ENCODE assay signal across 13 cellular contexts in the genomic region with DNA sequence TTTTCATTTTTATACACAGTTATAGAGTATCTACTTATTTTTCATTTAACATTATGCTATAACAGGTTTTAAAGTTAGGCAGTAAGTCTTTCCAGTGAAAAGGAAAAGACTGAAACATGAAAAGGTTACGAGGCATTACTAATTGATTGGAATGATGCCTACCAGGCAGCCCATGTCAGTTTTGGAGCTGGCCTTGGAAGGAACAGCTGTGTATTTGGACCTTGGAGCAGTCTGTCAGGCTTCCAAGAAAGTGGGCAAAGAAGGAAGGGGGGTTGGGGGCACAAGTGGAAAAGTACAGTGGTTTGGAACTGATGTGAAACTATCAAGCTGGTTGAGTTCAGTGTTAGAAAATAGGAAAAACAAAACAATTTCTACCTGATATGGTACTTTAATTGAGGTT. TPM values are rescaled to one million over a fixed set of nuclear protein-coding genes. Genes with fewer than 3 reads are reported as not detected.
DNase-seq lines count a peak whose midpoint lies in the region; ATAC-seq and TF ChIP-seq lines count a peak whose summit lies in the region.
"Had no signal": no experiment of that assay in that cellular context is flagged by ENCODE, and none has a peak within 500 bp of the region (broad histone marks: within the 10 kb centered on the region; RNA-seq: fewer than 3 reads in every experiment).

No MANE protein-coding gene starts in this region.

- no peak overlapping the region for H3K9ac ChIP-seq in trophoblast cell (ENCODE audit: low read length)

- H3K4ac ChIP-seq in trophoblast cell (ENCODE audit: low read depth, low read length), result no peak overlapping the region

- no peak overlapping the region for H2BK120ac ChIP-seq in trophoblast cell (ENCODE audit: insufficient read depth, low read length, poor library complexity)

- peak overlapping the region in 1 of 10 donors; percentile 45 for H3K27ac ChIP-seq in heart right ventricle
- H3K27ac ChIP-seq in psoas muscle, result peak overlapping the region; percentile 68
- H3K27ac ChIP-seq in trophoblast cell (ENCODE audit: low read depth, low read length), result no peak overlapping the region

- H3K27me3 ChIP-seq in heart right ventricle (no peaks in the 10 kb centered on the region), psoas muscle (ENCODE audit: insufficient read depth in 3 of 3, low read length in 2 of 3) (no peaks in the 10 kb centered on the region), trophoblast cell (ENCODE audit: insufficient read depth, low read length) (no peaks in the 10 kb centered on the region)

- peaks cover 0 to 3% (median 0%) of the 10 kb centered on the region in 11 donors for H3K9me3 ChIP-seq in heart right ventricle
- H3K9me3 ChIP-seq in psoas muscle, result no peaks in the 10 kb centered on the region
- H3K9me3 ChIP-seq in trophoblast cell (ENCODE audit: insufficient read depth, low read depth, low read length), result peaks cover 1% of the 10 kb centered on the region

- no peak overlapping the region for H3K14ac ChIP-seq in trophoblast cell (ENCODE audit: low read length)

- no peak overlapping the region for H3K4me2 ChIP-seq in trophoblast cell (ENCODE audit: low read length)

- H3K36me3 ChIP-seq in heart right ventricle (no peaks in the 10 kb centered on the region), psoas muscle (ENCODE audit: insufficient read depth in 1 of 2, low read depth in 1 of 2) (no peaks in the 10 kb centered on the region), trophoblast cell (ENCODE audit: control insufficient read depth in 1 of 2, insufficient read depth in 2 of 2, low read length in 2 of 2) (no peaks in the 10 kb centered on the region)

- no peak overlapping the region for H3K23ac ChIP-seq in trophoblast cell (ENCODE audit: low read length)

- ATAC-seq in heart right ventricle (peak in 7 of 8 donors; percentile 64 to 94 (median 84)), psoas muscle (peak; percentile 90 to 95 (median 92))
- ATAC-seq: K562, Panc1 had no signal

- H2AFZ ChIP-seq in trophoblast cell (ENCODE audit: insufficient read depth, low read length, poor library complexity), result no peak overlapping the region

- peak; percentile 13 for DNase-seq in DMS79 treated with DMSO at 0.1 percent for 48 hours (lab: John Stamatoyannopoulos, UW)
- peak; percentile 90 for DNase-seq in NCI-H446 treated with DMSO at 0.1 percent for 48 hours (lab: John Stamatoyannopoulos, UW)
- peak in 1 of 2 donors; percentile 54 for DNase-seq in heart right ventricle
- DNase-seq in psoas muscle, result peak; percentile 39 to 68
- no peak for DNase-seq in NCI-H1092 (lab: John Stamatoyannopoulos, UW)
- no peak for DNase-seq in NCI-H187 treated with DMSO at 0.1 percent for 48 hours (lab: John Stamatoyannopoulos, UW)
- DNase-seq in trophoblast cell, result no peak
- no peak for DNase-seq in NCI-H2029 treated with DMSO at 0.1 percent for 48 hours (lab: John Stamatoyannopoulos, UW)
- DNase-seq: activated T-cell treated with anti-CD3 and anti-CD28 coated beads, Interleukin-2, amount 50 U/mL, for 48 hours; NCI-H1417; NCI-H526 had no signal

- no peak overlapping the region for H4K8ac ChIP-seq in trophoblast cell (ENCODE audit: low read depth, low read length)

- intact Hi-C loops in heart right ventricle (cut with DNase I) (no loop called here), psoas muscle (cut with DNase I) (loop anchor here in 1 of 2 donors (5.0 kb wide), 1 partner anchor 42 kb away; a partner anchor contains a TSS)

- no peak overlapping the region for H2BK12ac ChIP-seq in trophoblast cell (ENCODE audit: low read length)

- H3K4me1 ChIP-seq in heart right ventricle, result peaks cover 0 to 15% (median 6%) of the 10 kb centered on the region in 9 donors
- H3K4me1 ChIP-seq in psoas muscle, result peaks cover 76% of the 10 kb centered on the region
- H3K4me1 ChIP-seq in trophoblast cell (ENCODE audit: control insufficient read depth in 1 of 2, insufficient read depth in 2 of 2, low read length in 2 of 2), result no peaks in the 10 kb centered on the region

- no peak overlapping the region for H3K4me3 ChIP-seq in heart right ventricle
- H3K4me3 ChIP-seq in psoas muscle, result peak overlapping the region; percentile 3
- H3K4me3 ChIP-seq in trophoblast cell (ENCODE audit: low read depth, low read length), result no peak overlapping the region
- H3K4me3 ChIP-seq: K562 had no signal

- no peaks in the 10 kb centered on the region for H3K79me2 ChIP-seq in trophoblast cell (ENCODE audit: control insufficient read depth, insufficient read depth, low read length, poor library complexity)

- no peak overlapping the region for H4K12ac ChIP-seq in trophoblast cell (ENCODE audit: low read depth, low read length)

- no peak overlapping the region for H3K18ac ChIP-seq in trophoblast cell (ENCODE audit: low read length)

- TF ChIP-seq CTCF in heart right ventricle (IDR thresholded peaks at IDR 0.05) (no peak), psoas muscle (IDR thresholded peaks at IDR 0.05) (no peak)

- WGBS in heart right ventricle, 2 donors, result 24 to 29% methylated on average over 1 of the region's 1 CpG
- WGBS in psoas muscle, 3 donors, result 22 to 32% (median 24%) methylated on average over 1 of the region's 1 CpG
- WGBS in trophoblast cell (ENCODE audit: extremely low coverage, insufficient coverage, insufficient read length), result no CpG with 5 or more reads among the region's 1 CpG

- no peak overlapping the region for H4K91ac ChIP-seq in trophoblast cell (ENCODE audit: low read depth, low read length)

- H3K79me1 ChIP-seq in trophoblast cell (ENCODE audit: low read length), result no peaks in the 10 kb centered on the region

- no peak overlapping the region for H2AK5ac ChIP-seq in trophoblast cell (ENCODE audit: low read length)

- H2BK5ac ChIP-seq in trophoblast cell (ENCODE audit: low read depth, low read length, poor library complexity), result no peak overlapping the region

RNA-seq across cellular contexts. Expression of a gene that starts 41.7 kb away (rescaled TPM):
- 1 to 10 TPM; 3.1 to 8.1 (median 7.2) TPM for total RNA-seq in heart right ventricle
- 1 to 10 TPM; 1.4 to 2.5 TPM for polyA plus RNA-seq in heart right ventricle
- total RNA-seq in psoas muscle, result 100 to 1,000 TPM in 1 of 4 donors, 10 to 100 TPM in 3; 33.9 to 106 (median 56.1) TPM
- 10 to 100 TPM; 13.9 to 50.3 (median 39.3) TPM for polyA plus RNA-seq in psoas muscle
- 2.0 and 2.4 TPM in 2 replicates for polyA plus RNA-seq in trophoblast cell (2013)

Comparison
In these comparisons a context has a peak if more than half of its experiments do, and no peak if none do; other contexts are left out.
1. DNase-seq: peak in DMS79 treated with DMSO at 0.1 percent for 48 hours (single experiment), NCI-H446 treated with DMSO at 0.1 percent for 48 hours (single experiment) and psoas muscle (2 of 2); none in NCI-H1092 (single experiment), NCI-H187 treated with DMSO at 0.1 percent for 48 hours (single experiment), trophoblast cell (0 of 2) and NCI-H2029 treated with DMSO at 0.1 percent for 48 hours (single experiment).